Comparison of ENCODE assay signal across 27 cellular contexts in the genomic region with DNA sequence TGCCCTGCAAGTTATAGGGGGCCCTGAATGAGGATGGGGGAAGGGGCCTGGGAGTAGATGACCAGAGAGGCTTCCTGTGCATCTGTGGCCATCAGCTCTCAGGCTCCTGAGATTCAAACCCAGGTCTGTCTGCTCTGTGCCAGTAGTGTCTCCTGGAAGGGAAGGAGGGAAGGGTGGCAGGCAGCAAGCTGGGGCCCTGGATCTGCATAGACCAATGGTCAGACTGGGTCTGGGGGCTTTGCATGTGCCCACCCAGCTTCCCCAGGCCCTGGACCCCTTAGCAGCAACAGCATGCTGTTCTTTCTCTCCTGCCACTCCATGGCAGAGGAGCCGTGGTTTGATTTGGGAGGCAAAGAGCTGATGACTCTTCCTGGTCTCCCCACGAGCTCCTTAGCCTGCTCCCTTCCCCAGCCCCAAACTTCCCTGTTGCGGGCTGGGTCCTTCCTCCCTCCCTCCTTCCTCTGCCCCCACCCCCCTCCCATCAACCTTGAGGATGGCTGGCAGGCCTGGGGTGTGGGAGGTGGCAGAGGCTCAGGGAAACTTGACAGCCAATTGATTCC.
"Had no signal": no experiment of that assay in that cellular context is flagged by ENCODE, and none has a peak within 500 bp of the region (broad histone marks: within the 10 kb centered on the region; RNA-seq: fewer than 3 reads in every experiment).

No MANE protein-coding gene starts in this region.

- H3K27ac ChIP-seq: colonic mucosa, esophagus squamous epithelium, lower lobe of right lung, pancreas, right lobe of liver, suprapubic skin, transverse colon, vagina had no signal

- H3K9me3 ChIP-seq: colonic mucosa, esophagus squamous epithelium, lower lobe of right lung, pancreas, right lobe of liver, suprapubic skin, transverse colon, vagina had no signal

- H3K4me1 ChIP-seq: colonic mucosa, pancreas, right lobe of liver, suprapubic skin, vagina had no signal

- DNase-seq: colonic mucosa; effector CD8-positive, alpha-beta T cell; endodermal cell; erythroblast; esophagus squamous epithelium; foreskin melanocyte; glutamatergic neuron; hypothalamus; immature natural killer cell; islet precursor cell; kidney glomerular epithelial cell; left colon; left ventricle myocardium superior; lower lobe of right lung; natural killer cell; occipital lobe; right lobe of liver; small intestine; stimulated activated CD4-positive, alpha-beta T cell treated with anti-CD3 and anti-CD28 coated beads, Interleukin-2, amount 100 ng/mL, for 24 hours; stimulated activated naive CD4-positive, alpha-beta T cell; stimulated activated naive CD8-positive, alpha-beta T cell treated with anti-CD3 and anti-CD28 coated beads, Interleukin-15, amount 100 ng/mL, for 72 hours; transverse colon had no signal

- H3K27ac Mint-ChIP-seq: dendritic cell treated with granulocyte-macrophage colony-stimulating factor and Interleukin-4, amounts not matched to agents 40 ng/mL and 50 ng/mL, for 4 days; endodermal cell; immature natural killer cell; natural killer cell; progenitor cell of endocrine pancreas; stimulated activated naive CD8-positive, alpha-beta T cell treated with anti-CD3 and anti-CD28 coated beads, Interleukin-15, amount 100 ng/mL, for 72 hours had no signal

- H3K36me3 ChIP-seq: colonic mucosa had no signal

- H3K4me3 Mint-ChIP-seq: dendritic cell treated with granulocyte-macrophage colony-stimulating factor and Interleukin-4, amounts not matched to agents 40 ng/mL and 50 ng/mL, for 4 days; endodermal cell; immature natural killer cell; natural killer cell; stimulated activated naive CD8-positive, alpha-beta T cell treated with anti-CD3 and anti-CD28 coated beads, Interleukin-15, amount 100 ng/mL, for 72 hours had no signal

- H3K27me3 ChIP-seq: colonic mucosa, esophagus squamous epithelium, pancreas, right lobe of liver, suprapubic skin, transverse colon, vagina had no signal

- ATAC-seq: left colon; left ventricle myocardium superior; lower lobe of right lung; natural killer cell; pancreas; right lobe of liver; stimulated activated naive CD8-positive, alpha-beta T cell treated with anti-CD3 and anti-CD28 coated beads, Interleukin-15, amount 100 ng/mL, for 72 hours had no signal

- H3K4me1 Mint-ChIP-seq: immature natural killer cell; stimulated activated naive CD8-positive, alpha-beta T cell treated with anti-CD3 and anti-CD28 coated beads, Interleukin-15, amount 100 ng/mL, for 72 hours had no signal

- H3K27me3 Mint-ChIP-seq: progenitor cell of endocrine pancreas had no signal

- H3K4me3 ChIP-seq: colonic mucosa, esophagus squamous epithelium, lower lobe of right lung, pancreas, right lobe of liver, suprapubic skin, transverse colon, vagina had no signal

- H3K9me3 Mint-ChIP-seq: dendritic cell treated with granulocyte-macrophage colony-stimulating factor and Interleukin-4, amounts not matched to agents 40 ng/mL and 50 ng/mL, for 4 days; endodermal cell; immature natural killer cell; natural killer cell; stimulated activated naive CD8-positive, alpha-beta T cell treated with anti-CD3 and anti-CD28 coated beads, Interleukin-15, amount 100 ng/mL, for 72 hours had no signal

- H3K36me3 Mint-ChIP-seq: immature natural killer cell, natural killer cell had no signal
